Comparison of ENCODE assay signal across 26 cellular contexts in the genomic region with DNA sequence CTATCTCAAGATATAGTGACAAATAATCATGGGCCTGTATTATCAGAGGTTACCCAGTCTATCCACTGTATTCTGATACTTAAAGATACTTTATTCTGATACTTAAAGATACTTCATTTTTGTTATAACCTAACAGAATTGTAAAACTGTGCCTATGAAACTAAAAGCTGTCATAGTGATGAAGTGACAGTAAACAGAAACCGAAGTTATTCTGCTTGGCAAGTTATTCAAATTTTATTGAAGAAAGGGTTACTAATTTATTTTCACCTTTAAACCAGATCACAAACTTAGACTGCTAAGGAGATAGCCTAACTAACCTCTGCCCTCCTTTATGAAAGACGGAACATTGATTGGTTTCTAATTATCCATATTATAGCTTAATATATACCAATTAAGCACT.
"Had no signal": no experiment of that assay in that cellular context is flagged by ENCODE, and none has a peak within 500 bp of the region (broad histone marks: within the 10 kb centered on the region; RNA-seq: fewer than 3 reads in every experiment).

No MANE protein-coding gene starts in this region.

- H3K27ac ChIP-seq: brain microvascular endothelial cell, coronary artery, dorsolateral prefrontal cortex had no signal

- DNase-seq: activated CD4-positive, alpha-beta memory T cell treated with anti-CD3 and anti-CD28 coated beads, Interleukin-2, amount 10 ng/mL, durations not matched to agents 7 days and 5 days; activated CD4-positive, alpha-beta T cell treated with anti-CD3 and anti-CD28 coated beads for 36 hours; activated CD4-positive, alpha-beta T cell treated with anti-CD3 and anti-CD28 coated beads, Interleukin-2, amount 10 ng/mL, durations not matched to agents 24 days and 14 days; activated CD4-positive, alpha-beta T cell treated with anti-CD3 and anti-CD28 coated beads, Interleukin-2, amount 50 U/mL, for 4 hours; activated CD4-positive, CD25-positive, alpha-beta regulatory T cell; activated CD4-positive, CD25-positive, alpha-beta regulatory T cell treated with anti-CD3 and anti-CD28 coated beads, Interleukin-2, amount 50 U/mL, for 72 hours; activated CD8-positive, alpha-beta memory T cell treated with anti-CD3 and anti-CD28 coated beads, Interleukin-2, amount 50 U/mL, for 48 hours; activated effector memory CD4-positive, alpha-beta T cell treated with Interleukin-2 at 50 U/mL for 16 hours; activated gamma-delta T cell treated with Interleukin-2 at 50 U/mL for 16 hours; activated naive CD4-positive, alpha-beta T cell treated with anti-CD3 and anti-CD28 coated beads, Interleukin-2, amount 50 U/mL, for 16 hours; activated naive CD4-positive, alpha-beta T cell treated with Interleukin-2 at 50 U/mL for 16 hours; activated T-cell treated with anti-CD3 and anti-CD28 coated beads, Interleukin-2, amount 50 U/mL, for 4 hours; amniotic stem cell; anterior cingulate cortex; brain microvascular endothelial cell; dorsolateral prefrontal cortex; effector memory CD4-positive, alpha-beta T cell; endodermal cell; foreskin fibroblast; head of caudate nucleus; T-helper 2 cell had no signal

- H3K4me3 ChIP-seq: coronary artery, dorsolateral prefrontal cortex had no signal

- FAIRE-seq: astrocyte, bronchial epithelial cell had no signal

- H3K36me3 ChIP-seq: brain microvascular endothelial cell had no signal

- ATAC-seq: activated CD4-positive, alpha-beta T cell treated with anti-CD3 and anti-CD28 coated beads for 36 hours; activated T-cell treated with anti-CD3 and anti-CD28 coated beads, Interleukin-2, amount 50 U/mL, for 4 hours; activated T-helper 17 cell treated with anti-CD3 and anti-CD28 coated beads, Interleukin-2, amount 50 U/mL, for 72 hours; esophagus mucosa had no signal

- H3K27me3 ChIP-seq: brain microvascular endothelial cell, dorsolateral prefrontal cortex had no signal
